In genomic region chr6:31642798-31643570, GRCh38 we compare ENCODE assay signal across 19 cellular contexts.
"Had no signal": no experiment of that assay in that cellular context is flagged by ENCODE, and none has a peak within 500 bp of the region (broad histone marks: within the 10 kb centered on the region; RNA-seq: fewer than 3 reads in every experiment).

No MANE protein-coding gene starts in this region.

- H3K9me3 ChIP-seq: Peyer's patch had no signal

- H3K27me3 ChIP-seq: Peyer's patch had no signal

- H3K4me1 ChIP-seq: Peyer's patch had no signal

- H3K4me3 Mint-ChIP-seq: activated CD8-positive, alpha-beta memory T cell treated with anti-CD3 and anti-CD28 coated beads, Interleukin-2, amount 10 ng/mL, durations not matched to agents 7 days and 5 days; activated naive CD4-positive, alpha-beta T cell treated with anti-CD3 and anti-CD28 coated beads, Interleukin-2, amount 50 U/mL, for 24 hours; activated T-helper 17 cell treated with anti-CD3 and anti-CD28 coated beads, Interleukin-2, amount 50 U/mL, for 72 hours; T-helper 1 cell treated with Interleukin-12 subunit alpha and Interleukin-12 subunit beta and Interleukin-4 antibody, amounts not matched to agents 30 μg/mL and 1 μg/mL, for 36 hours had no signal

- ATAC-seq: activated CD4-positive, CD25-positive, alpha-beta regulatory T cell treated with anti-CD3 and anti-CD28 coated beads, Interleukin-2, amount 50 U/mL, for 24 hours; activated CD8-positive, alpha-beta memory T cell treated with anti-CD3 and anti-CD28 coated beads, Interleukin-2, amount 10 ng/mL, durations not matched to agents 7 days and 5 days; activated T-helper 17 cell treated with anti-CD3 and anti-CD28 coated beads, Interleukin-2, amount 50 U/mL, for 72 hours had no signal

- H3K4me3 ChIP-seq: Peyer's patch had no signal

- H3K9me3 Mint-ChIP-seq: activated naive CD4-positive, alpha-beta T cell treated with anti-CD3 and anti-CD28 coated beads, Interleukin-2, amount 50 U/mL, for 24 hours; activated T-helper 17 cell treated with anti-CD3 and anti-CD28 coated beads, Interleukin-2, amount 50 U/mL, for 72 hours; T-helper 1 cell treated with Interleukin-12 subunit alpha and Interleukin-12 subunit beta and Interleukin-4 antibody, amounts not matched to agents 30 μg/mL and 1 μg/mL, for 36 hours had no signal

- H3K27ac ChIP-seq: Peyer's patch had no signal

- H3K27me3 Mint-ChIP-seq: activated CD8-positive, alpha-beta memory T cell treated with anti-CD3 and anti-CD28 coated beads, Interleukin-2, amount 10 ng/mL, durations not matched to agents 7 days and 5 days; activated naive CD4-positive, alpha-beta T cell treated with anti-CD3 and anti-CD28 coated beads, Interleukin-2, amount 50 U/mL, for 24 hours; activated T-helper 17 cell treated with anti-CD3 and anti-CD28 coated beads, Interleukin-2, amount 50 U/mL, for 72 hours had no signal

- H3K27ac Mint-ChIP-seq: activated CD8-positive, alpha-beta memory T cell treated with anti-CD3 and anti-CD28 coated beads, Interleukin-2, amount 10 ng/mL, durations not matched to agents 7 days and 5 days; activated naive CD4-positive, alpha-beta T cell treated with anti-CD3 and anti-CD28 coated beads, Interleukin-2, amount 50 U/mL, for 24 hours; activated T-helper 17 cell treated with anti-CD3 and anti-CD28 coated beads, Interleukin-2, amount 50 U/mL, for 72 hours; T-helper 1 cell treated with Interleukin-12 subunit alpha and Interleukin-12 subunit beta and Interleukin-4 antibody, amounts not matched to agents 30 μg/mL and 1 μg/mL, for 36 hours had no signal

- DNase-seq: activated CD4-positive, alpha-beta T cell treated with anti-CD3 and anti-CD28 coated beads for 4 hours; activated CD8-positive, alpha-beta memory T cell treated with anti-CD3 and anti-CD28 coated beads, Interleukin-2, amount 10 ng/mL, durations not matched to agents 7 days and 5 days; activated gamma-delta T cell; activated T-cell treated with anti-CD3 and anti-CD28 coated beads, Interleukin-2, amount 50 U/mL, for 48 hours; anterior cingulate cortex; cerebellar nuclear complex; Karpas-422; MM.1S; NCI-H146; NCI-H187 treated with DMSO at 0.1 percent for 48 hours; NCI-H2081 treated with DMSO at 0.1 percent for 48 hours; NCI-H446; NCI-H524; Peyer's patch; SHP77 treated with DMSO at 0.1 percent for 48 hours had no signal
